In genomic region chr1:84930831-84931230, GRCh38 we compare ENCODE assay signal across 11 cellular contexts.
"Had no signal": no experiment of that assay in that cellular context is flagged by ENCODE, and none has a peak within 500 bp of the region (broad histone marks: within the 10 kb centered on the region; RNA-seq: fewer than 3 reads in every experiment).

No MANE protein-coding gene starts in this region.

- ATAC-seq: heart left ventricle had no signal

- H3K27ac ChIP-seq: colonic mucosa, heart left ventricle, neutrophil, sigmoid colon, skin epidermis had no signal

- DNase-seq: colonic mucosa; dermis blood vessel endothelial cell; erythroblast; heart left ventricle; hippocampal formation; naive thymus-derived CD4-positive, alpha-beta T cell; sigmoid colon; stimulated activated naive CD4-positive, alpha-beta T cell treated with Interleukin-2 at 50 U/mL for 16 hours; trophoblast cell had no signal

- H3K9me3 ChIP-seq: colonic mucosa, heart left ventricle, neutrophil, sigmoid colon had no signal

- H3K4me3 ChIP-seq: colonic mucosa, heart left ventricle, sigmoid colon, skin epidermis had no signal

- H3K4me1 ChIP-seq: colonic mucosa, heart left ventricle, sigmoid colon had no signal

- H3K36me3 ChIP-seq: colonic mucosa, heart left ventricle, neutrophil, sigmoid colon had no signal

- H3K27me3 ChIP-seq: colonic mucosa, neutrophil, sigmoid colon had no signal
